In the genomic region with DNA sequence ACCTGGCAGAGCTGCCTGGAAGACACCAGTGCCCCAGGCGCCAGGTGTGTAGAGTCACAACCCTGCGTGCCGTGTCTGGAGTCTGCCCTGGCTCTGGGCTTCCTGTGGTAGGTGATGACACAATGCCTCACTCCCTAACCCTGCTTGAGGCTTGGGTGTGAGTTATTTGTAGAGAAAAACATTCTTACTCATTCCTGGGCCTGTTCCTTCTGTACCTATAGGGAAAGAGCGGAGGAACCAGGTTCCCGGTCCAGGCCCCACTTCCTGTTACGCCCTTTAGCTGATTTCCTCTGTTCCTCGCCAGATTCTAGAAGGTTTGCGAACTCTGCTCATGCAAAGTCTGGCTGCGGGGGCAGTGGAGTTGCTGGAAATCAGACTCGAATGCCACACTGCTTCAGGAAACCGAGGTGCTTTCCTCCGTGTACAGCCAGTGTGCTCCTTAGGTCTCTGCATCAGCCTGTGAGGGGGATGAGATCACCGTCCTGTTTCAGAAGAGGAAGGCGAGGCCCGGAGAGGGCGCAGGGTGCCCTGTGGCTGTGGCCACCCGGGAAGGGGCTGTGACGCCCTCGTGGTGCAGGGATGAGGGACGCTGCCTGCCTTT, we compare ENCODE assay signal across 7 cellular contexts.
DNase-seq lines count a peak whose midpoint lies in the region; ATAC-seq, FAIRE-seq and TF ChIP-seq lines count a peak whose summit lies in the region.

No MANE protein-coding gene starts in this region.

- 55% methylated on average over 20 of the region's 20 CpGs for WGBS in right cardiac atrium
- 54 to 57% methylated on average over 5 to 20 of the region's 20 CpGs for WGBS in upper lobe of left lung, 2 donors

- no peak for FAIRE-seq in D721Med (lab: Jason Lieb, UNC)

- no peak overlapping the region for H3K27ac ChIP-seq in right cardiac atrium (ENCODE audit: low read length)
- H3K27ac ChIP-seq in upper lobe of left lung = peak overlapping the region in 2 of 4 donors; percentile 20

- H3K4me3 ChIP-seq in right cardiac atrium (ENCODE audit: low read length) = no peak overlapping the region
- H3K4me3 ChIP-seq in upper lobe of left lung = no peak overlapping the region

- no peak for TF ChIP-seq POLR2A in upper lobe of left lung (IDR thresholded peaks at IDR 0.05)

- H3K9me3 ChIP-seq in right cardiac atrium (ENCODE audit: control insufficient read depth, low read length) = no peaks in the 10 kb centered on the region
- no peaks in the 10 kb centered on the region for H3K9me3 ChIP-seq in upper lobe of left lung

- no peak for TF ChIP-seq CTCF in upper lobe of left lung (IDR thresholded peaks at IDR 0.05)
- TF ChIP-seq CTCF in D721Med (IDR thresholded peaks at IDR 0.05; ENCODE audit: insufficient read depth, missing control alignments) = no peak

- DNase-seq in activated T-cell treated with anti-CD3 and anti-CD28 coated beads for 1 hour (ENCODE audit: low read depth) (peak; percentile 24), right cardiac atrium (peak in 2 of 3 donors; percentile 51 to 59), upper lobe of left lung (no peak), D721Med (ENCODE audit: insufficient read length, low spot score) (no peak)

- H3K27me3 ChIP-seq in right cardiac atrium (ENCODE audit: control insufficient read depth, insufficient read depth) (no peaks in the 10 kb centered on the region), upper lobe of left lung (no peaks in the 10 kb centered on the region)

- TF ChIP-seq EP300 in upper lobe of left lung (IDR thresholded peaks at IDR 0.05) = no peak

- intact Hi-C loops in right cardiac atrium (cut with DNase I) = no loop called here

- H3K4me1 ChIP-seq in right cardiac atrium (ENCODE audit: control insufficient read depth, insufficient read depth, low read length) = peaks cover 2% of the 10 kb centered on the region
- H3K4me1 ChIP-seq in upper lobe of left lung = peaks cover 4 to 16% (median 11%) of the 10 kb centered on the region in 4 donors

- H3K36me3 ChIP-seq in upper lobe of left lung = no peaks in the 10 kb centered on the region

- ATAC-seq in HG03460 (IDR thresholded peaks at IDR 0.05; ENCODE audit: unreplicated experiment) (peak; percentile 24), right cardiac atrium (peak; percentile 39 to 76), upper lobe of left lung (ENCODE audit: low FRiP score in 2 of 2) (peak; percentile 47 to 49), GM19452 (IDR thresholded peaks at IDR 0.05; ENCODE audit: unreplicated experiment) (no peak), HG03342 (IDR thresholded peaks at IDR 0.05; ENCODE audit: unreplicated experiment) (no peak)

Comparison
In these comparisons a context has a peak if more than half of its experiments do, and no peak if none do; other contexts are left out.
1. ATAC-seq: peak in HG03460 (single experiment), right cardiac atrium (2 of 2) and upper lobe of left lung (2 of 2); none in GM19452 (single experiment) and HG03342 (single experiment).
2. DNase-seq: peak in activated T-cell treated with anti-CD3 and anti-CD28 coated beads for 1 hour (single experiment) and right cardiac atrium (2 of 3); none in upper lobe of left lung (0 of 2) and D721Med (single experiment).